8 cellular contexts compared by ENCODE assay signal in the genomic region with DNA sequence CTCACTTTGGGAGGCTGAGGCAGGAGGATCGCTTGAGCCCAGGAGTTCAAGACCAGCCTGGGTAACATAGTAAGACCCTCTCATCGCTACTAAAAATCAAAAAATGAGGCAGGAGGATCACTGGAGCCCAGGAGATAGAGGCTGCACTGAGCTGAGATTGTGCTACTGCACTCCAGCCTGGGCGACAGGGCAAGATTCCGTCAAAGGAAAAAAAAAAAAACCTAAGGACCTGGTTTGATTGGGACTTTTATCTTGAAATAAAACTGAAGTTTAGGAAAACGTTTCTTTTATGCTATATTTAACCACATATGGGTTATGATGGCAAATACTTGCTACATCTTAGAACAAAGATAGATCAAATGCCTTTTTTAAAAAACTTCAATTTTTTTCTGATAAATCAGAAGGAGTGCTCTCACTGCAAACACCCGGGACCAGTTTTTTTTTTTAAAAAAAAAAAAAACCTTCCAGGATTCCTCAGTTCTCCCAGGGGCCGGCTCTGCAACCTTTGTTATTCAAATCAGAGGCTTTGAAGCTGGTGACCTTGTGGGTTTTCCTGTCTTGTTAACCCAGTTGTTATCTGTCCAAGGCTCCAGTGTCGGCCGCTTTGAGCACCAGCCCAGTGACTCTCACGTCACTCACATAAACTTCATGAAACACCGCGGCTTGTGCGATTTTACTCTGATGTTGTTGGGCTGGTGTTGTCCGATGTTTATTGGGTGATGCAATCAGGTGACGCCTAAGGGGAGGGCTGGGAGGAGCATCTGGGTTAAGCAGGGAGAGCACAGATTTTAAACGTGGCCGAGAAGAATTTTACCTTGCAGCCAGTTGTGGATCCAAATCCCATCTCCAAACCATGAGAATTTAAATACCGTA. TPM values are rescaled to one million over a fixed set of nuclear protein-coding genes. Genes with fewer than 3 reads are reported as not detected.
DNase-seq lines count a peak whose midpoint lies in the region; ATAC-seq and TF ChIP-seq lines count a peak whose summit lies in the region.

No MANE protein-coding gene starts in this region.

- CTCF ChIA-PET in Caco-2 (lab: Charles Lee): interaction anchor here (0.6 to 2.0 kb wide), 10 partner anchors 83 to 249 kb away, joined by 3 to 10 read pairs (median 4); a partner anchor contains a TSS
- CTCF ChIA-PET in SK-N-SH (lab: Yijun Ruan, JAX): interaction anchor here (1.0 to 4.2 kb wide), 9 partner anchors 17 to 105 kb away, joined by 3 to 30 read pairs (median 4); no protein-coding TSS in a partner anchor

- no peaks in the 10 kb centered on the region for H3K9me3 Mint-ChIP-seq in Caco-2 (ENCODE audit: unreplicated experiment)

- TF ChIP-seq EP300 in SK-N-SH (IDR thresholded peaks at IDR 0.05; ENCODE audit: borderline replicate concordance in 1 of 2, low read depth in 1 of 2, low read length in 1 of 2) (no peak), transverse colon (IDR thresholded peaks at IDR 0.05; ENCODE audit: low read depth) (no peak)

- intact Hi-C loops in Caco-2 (cut with micrococcal nuclease; ENCODE audit: unreplicated experiment) (loop anchor here (5.0 kb wide), 1 partner anchor 119 kb away; no protein-coding TSS in a partner anchor), transverse colon (cut with DNase I; ENCODE audit: low total_unique reads) (no loop called here)

- peak overlapping the region; percentile 28 for H3K4me2 ChIP-seq in Karpas-422 (ENCODE audit: low read depth, low read length, poor library complexity, severe bottlenecking)
- 0 out of 2 replicates have a peak overlapping the region, but pooled peaks have one; percentile 29 for H3K4me2 ChIP-seq in SK-N-SH
- peak overlapping the region; percentile 57 for H3K4me2 ChIP-seq in mesenchymal stem cell (ENCODE audit: low read length, poor library complexity, severe bottlenecking)

- H3K4me3 ChIP-seq in Caco-2 (ENCODE audit: low read depth, low read length) (peak overlapping the region; percentile 13; the same call in 1 of the 2 replicates), Karpas-422 (ENCODE audit: low read length) (no peak overlapping the region), SK-N-SH (ENCODE audit: low read depth in 2 of 2, low read length in 1 of 2) (no peak overlapping the region; a peak in 1 of 4 replicates), mesenchymal stem cell (ENCODE audit: insufficient read depth in 1 of 2, low read depth in 1 of 2, low read length in 2 of 2) (peak overlapping the region in 1 of 2 experiments; percentile 16), transverse colon (no peak overlapping the region)

- peak overlapping the region; percentile 69 for H3K4me3 Mint-ChIP-seq in Caco-2 (ENCODE audit: unreplicated experiment)

- no peak overlapping the region for H4K91ac ChIP-seq in mesenchymal stem cell (ENCODE audit: low read length)

- H3K4ac ChIP-seq in mesenchymal stem cell (ENCODE audit: low read depth in 1 of 2, low read length in 2 of 2): peak overlapping the region in 1 of 2 experiments; percentile 40

- H2BK120ac ChIP-seq in mesenchymal stem cell (ENCODE audit: low read depth, low read length): peak overlapping the region; percentile 37

- no peaks in the 10 kb centered on the region for H3K79me1 ChIP-seq in mesenchymal stem cell (replicated peaks; ENCODE audit: low read length, poor library complexity, severe bottlenecking)

- no peak for TF ChIP-seq POLR2A in transverse colon (IDR thresholded peaks at IDR 0.05)

- H2BK12ac ChIP-seq in mesenchymal stem cell (ENCODE audit: low read length in 2 of 2): no peak overlapping the region

- H2BK5ac ChIP-seq in mesenchymal stem cell (ENCODE audit: low read depth, low read length, poor library complexity, severe bottlenecking): no peak overlapping the region

- H3K79me2 ChIP-seq in Karpas-422 (ENCODE audit: low read length) (no peaks in the 10 kb centered on the region), SK-N-SH (ENCODE audit: insufficient read depth) (no peaks in the 10 kb centered on the region)

- WGBS in SK-N-SH (ENCODE audit: low lambda C conversion rate): 27% methylated on average over 18 of the region's 18 CpGs
- WGBS in mesenchymal stem cell: 33% methylated on average over 14 of the region's 18 CpGs
- WGBS in transverse colon (ENCODE audit: low coverage in 1 of 2), 2 donors: 15 to 35% methylated on average over 5 to 18 of the region's 18 CpGs

- H3K9ac ChIP-seq in Karpas-422 (ENCODE audit: low read length) (no peak overlapping the region), SK-N-SH (no peak overlapping the region), mesenchymal stem cell (ENCODE audit: low read length) (peak overlapping the region; percentile 53)

- H3K14ac ChIP-seq in mesenchymal stem cell (ENCODE audit: low read length in 2 of 2): no peak overlapping the region

- in situ Hi-C loops in transverse colon (cut with MboI; ENCODE audit: low pct_ligation_motif_present in 1 of 4, low pct_unique_long_range_greater_than_20kb in 1 of 4, low sequenced_read_pairs in 3 of 4): no loop called here

- H3K27me3 ChIP-seq in Caco-2 (replicated peaks; ENCODE audit: control insufficient read depth, insufficient read depth, low read length): no peaks in the 10 kb centered on the region
- H3K27me3 ChIP-seq in Karpas-422 (ENCODE audit: low read length): no peaks in the 10 kb centered on the region
- no peaks in the 10 kb centered on the region for H3K27me3 ChIP-seq in SK-N-SH (ENCODE audit: insufficient read depth)
- peaks cover 0 to 16% of the 10 kb centered on the region in 2 experiments for H3K27me3 ChIP-seq in mesenchymal stem cell (ENCODE audit: control insufficient read depth in 1 of 2, insufficient read depth in 1 of 2, low read length in 2 of 2)
- no peaks in the 10 kb centered on the region for H3K27me3 ChIP-seq in transverse colon

- H3K4me1 ChIP-seq in Caco-2: peaks cover 35% of the 10 kb centered on the region
- peaks cover 9% of the 10 kb centered on the region for H3K4me1 ChIP-seq in Karpas-422 (ENCODE audit: low read length)
- H3K4me1 ChIP-seq in SK-N-SH (ENCODE audit: control insufficient read depth in 1 of 2, insufficient read depth in 2 of 2, low read depth in 1 of 2, low read length in 1 of 2): peaks cover 0 to 19% of the 10 kb centered on the region in 2 experiments; a peak in 2 of 4 replicates
- peaks cover 3% of the 10 kb centered on the region for H3K4me1 ChIP-seq in mesenchymal stem cell (ENCODE audit: control insufficient read depth, insufficient read depth, low read depth, low read length)
- H3K4me1 ChIP-seq in transverse colon: peaks cover 0 to 12% (median 0%) of the 10 kb centered on the region in 4 donors

- H3K4me1 Mint-ChIP-seq in Caco-2 (ENCODE audit: low read depth, unreplicated experiment): peaks cover 15% of the 10 kb centered on the region

- H3K36me3 ChIP-seq in Caco-2 (ENCODE audit: control insufficient read depth, insufficient read depth, low read length) (no peaks in the 10 kb centered on the region), Karpas-422 (ENCODE audit: insufficient read depth, low read length) (no peaks in the 10 kb centered on the region), SK-N-SH (replicated peaks in 1 of 2; ENCODE audit: control insufficient read depth in 1 of 2, insufficient read depth in 2 of 2, low read length in 1 of 2) (no peaks in the 10 kb centered on the region), mesenchymal stem cell (ENCODE audit: control insufficient read depth in 1 of 2, insufficient read depth in 2 of 2, low read depth in 1 of 2, low read length in 2 of 2) (no peaks in the 10 kb centered on the region), transverse colon (no peaks in the 10 kb centered on the region)

- H3K27ac ChIP-seq in Karpas-422 (ENCODE audit: low read length) (no peak overlapping the region), SK-N-SH (ENCODE audit: low read depth in 2 of 2, low read length in 1 of 2) (peak overlapping the region in 1 of 2 experiments; percentile 89; a peak in 2 of 4 replicates), mesenchymal stem cell (ENCODE audit: low read length, poor library complexity, severe bottlenecking) (no peak overlapping the region), transverse colon (no peak overlapping the region)

- BruUV-seq in Caco-2 (replicated peaks; lab: Mats Ljungman, UMichigan): TSS peak; percentile 91

- H2AFZ ChIP-seq in Karpas-422 (ENCODE audit: low read length) (no peak overlapping the region), SK-N-SH (ENCODE audit: low read depth) (peak overlapping the region; percentile 82; the same call in 1 of the 2 replicates), mesenchymal stem cell (ENCODE audit: low read depth, low read length) (no peak overlapping the region)

- TF ChIP-seq CTCF in Caco-2 (IDR thresholded peaks at IDR 0.05; ENCODE audit: insufficient read depth in 1 of 2, low read depth in 1 of 2, low read length in 1 of 2, severe bottlenecking in 1 of 2, unreplicated experiment in 1 of 2) (no peak), SK-N-SH (IDR thresholded peaks at IDR 0.05) (no peak), transverse colon (IDR thresholded peaks at IDR 0.05) (no peak)

- H3K9me2 ChIP-seq in Karpas-422 (replicated peaks; ENCODE audit: insufficient read depth, low read length) (no peaks in the 10 kb centered on the region), SK-N-SH (no peaks in the 10 kb centered on the region)

- H2BK15ac ChIP-seq in mesenchymal stem cell (ENCODE audit: low read depth, poor library complexity, severe bottlenecking): no peak overlapping the region

- H3K23ac ChIP-seq in mesenchymal stem cell (ENCODE audit: low read length in 2 of 2): no peak overlapping the region

- POLR2A ChIA-PET in Caco-2 (lab: Charles Lee) (interaction anchor here (0.6 to 1.5 kb wide), 7 partner anchors 9 to 1154 kb away, joined by 3 to 7 read pairs (median 4); a partner anchor contains a TSS), SK-N-SH (lab: Yijun Ruan, JAX) (interaction anchor here (1.1 kb wide), 1 partner anchor 249 kb away, joined by 3 read pairs; a partner anchor contains a TSS)

- peaks cover 23% of the 10 kb centered on the region for H3K36me3 Mint-ChIP-seq in Caco-2 (ENCODE audit: insufficient read depth, unreplicated experiment)

- H3K18ac ChIP-seq in mesenchymal stem cell (ENCODE audit: low read depth in 1 of 2, low read length in 2 of 2): peak overlapping the region in 1 of 2 experiments; percentile 54

- no peak for TF ChIP-seq RAD21 in SK-N-SH (IDR thresholded peaks at IDR 0.05; ENCODE audit: low read length)

- ATAC-seq in HG02973 (IDR thresholded peaks at IDR 0.05; ENCODE audit: unreplicated experiment) (no peak), GM21367 (IDR thresholded peaks at IDR 0.05; ENCODE audit: unreplicated experiment) (no peak)

- peak overlapping the region; percentile 84 for H4K8ac ChIP-seq in mesenchymal stem cell (ENCODE audit: low read length)

- no peak overlapping the region for H2AK5ac ChIP-seq in mesenchymal stem cell (ENCODE audit: low read length, severe bottlenecking)

- DNase-seq in Caco-2: peak; percentile 96 to 99
- DNase-seq in Karpas-422: peak; percentile 51
- peak; percentile 90 for DNase-seq in SK-N-SH
- DNase-seq in ecto neural progenitor cell (ENCODE audit: low spot score): peak; percentile 84
- DNase-seq in mesenchymal stem cell: peak; percentile 86
- peak; percentile 65 for DNase-seq in transverse colon

- H4K20me1 ChIP-seq in Karpas-422 (ENCODE audit: insufficient read depth, low read depth, low read length) (no peaks in the 10 kb centered on the region), SK-N-SH (ENCODE audit: insufficient read depth) (no peaks in the 10 kb centered on the region)

- H3K27me3 Mint-ChIP-seq in Caco-2 (ENCODE audit: insufficient read depth, unreplicated experiment): no peaks in the 10 kb centered on the region

- H3F3A ChIP-seq in SK-N-SH (replicated peaks; ENCODE audit: insufficient read depth): no peaks in the 10 kb centered on the region

- H3K27ac Mint-ChIP-seq in Caco-2 (ENCODE audit: unreplicated experiment): peak overlapping the region; percentile 99

- H3K9me3 ChIP-seq in Caco-2 (no peaks in the 10 kb centered on the region), Karpas-422 (ENCODE audit: low read length) (no peaks in the 10 kb centered on the region), SK-N-SH (no peaks in the 10 kb centered on the region), mesenchymal stem cell (ENCODE audit: control insufficient read depth, low read length) (no peaks in the 10 kb centered on the region), transverse colon (no peaks in the 10 kb centered on the region)

RNA-seq across cellular contexts. Expression of a gene that starts 10.5 kb away (rescaled TPM):
- total RNA-seq in Caco-2 (2022): 9.1 and 11.2 TPM in 2 replicates
- total RNA-seq in Karpas-422 (2014; rRNA removed; shearing (Covaris generic); ENCODE audit: low replicate concordance): not detected in 2 replicates
- polyA plus RNA-seq in SK-N-SH (2012; rRNA removed): not detected in 2 replicates
- polyA plus RNA-seq in SK-N-SH (2012; cell fraction: cytosol; rRNA removed): not detected in 2 replicates
- 0.05 and 0.06 TPM in 2 replicates for polyA plus RNA-seq in SK-N-SH (2012; cell fraction: nucleus; rRNA removed)
- polyA plus RNA-seq in mesenchymal stem cell (2013, experiment 1 of 2): not detected
- not detected for polyA plus RNA-seq in mesenchymal stem cell (2013, experiment 2 of 2)
- total RNA-seq in transverse colon: not detected

RNA-seq across cellular contexts. Expression of a gene that starts 24.7 kb away (rescaled TPM):
- total RNA-seq in Caco-2 (2022) (not detected in 2 replicates), transverse colon (not detected)
- total RNA-seq in Karpas-422 (2014; rRNA removed; shearing (Covaris generic); ENCODE audit: low replicate concordance): not detected in 2 replicates
- not detected in 2 replicates for polyA plus RNA-seq in SK-N-SH (2012; rRNA removed)
- polyA plus RNA-seq in SK-N-SH (2012; cell fraction: cytosol; rRNA removed): not detected in 2 replicates
- polyA plus RNA-seq in SK-N-SH (2012; cell fraction: nucleus; rRNA removed): not detected in 2 replicates
- polyA plus RNA-seq in mesenchymal stem cell (2013, experiment 1 of 2): not detected
- polyA plus RNA-seq in mesenchymal stem cell (2013, experiment 2 of 2): not detected
